Comparison of ENCODE assay signal across 8 cellular contexts in genomic region chr15:32615051-32615870, GRCh38. TPM values are rescaled to one million over a fixed set of nuclear protein-coding genes. Genes with fewer than 3 reads are reported as not detected.
A peak's percentile ranks its signal among the peaks of the same experiment; 100 is the strongest.
DNase-seq lines count a peak whose midpoint lies in the region; ATAC-seq and TF ChIP-seq lines count a peak whose summit lies in the region.
"Not testable (repeated sequence)": the region's sequence is repeated elsewhere in the genome, so short reads cannot be mapped to it uniquely, and the experiment has no call there.

ARHGAP11A (plus strand) TSS chr15:32615504; CDS start chr15:32616212, 708 bp downstream.

- H3K27ac ChIP-seq in VCaP (peak within 1 kb of the TSS; percentile 63), neutrophil (peak within 1 kb of the TSS; percentile 84)

- H3K36me3 Mint-ChIP-seq in Calu3 (ENCODE audit: insufficient read depth, unreplicated experiment), result peaks cover 22% of the 10 kb centered on the region

- H3K9me3 Mint-ChIP-seq in Calu3 (ENCODE audit: low read depth, unreplicated experiment), result not testable (repeated sequence)

- not testable (repeated sequence) for H3K4me1 ChIP-seq in neutrophil (ENCODE audit: control insufficient read depth in 1 of 2, insufficient read depth in 1 of 2, low read depth in 1 of 2, low read length in 1 of 2)

- H3K27me3 Mint-ChIP-seq in Calu3 (ENCODE audit: unreplicated experiment), result not testable (repeated sequence)

- in situ Hi-C loops in astrocyte of the spinal cord (cut with HindIII; ENCODE audit: low sequenced_read_pairs), result not testable (repeated sequence)

- DNase-seq in Calu3 (peak; percentile 61), astrocyte of the spinal cord (ENCODE audit: low read depth, low spot score) (peak; percentile 96), cardiac septum (ENCODE audit: low spot score) (peak; percentile 90)
- DNase-seq in stimulated activated CD8-positive, alpha-beta memory T cell treated with anti-CD3 and anti-CD28 coated beads, Interleukin-7, amount 100 ng/mL, for 4 hours (ENCODE audit: low read depth in 2 of 2), result peak; percentile 69 to 74

- intact Hi-C loops in Calu3 (cut with micrococcal nuclease; ENCODE audit: unreplicated experiment); cardiac septum (cut with DNase I): not testable (repeated sequence)

- H3K27me3 ChIP-seq in neutrophil, result not testable (repeated sequence)

- ATAC-seq in GM21447 (IDR thresholded peaks at IDR 0.05; ENCODE audit: unreplicated experiment), result peak; percentile 83
- ATAC-seq in HG03558 (IDR thresholded peaks at IDR 0.05; ENCODE audit: extremely low read depth, unreplicated experiment), result peak; percentile 29

- not testable (repeated sequence) for H3K9me3 ChIP-seq in neutrophil

- H3K4me1 Mint-ChIP-seq in Calu3 (ENCODE audit: low read depth, unreplicated experiment), result not testable (repeated sequence)

- CTCF ChIA-PET in Calu3 (lab: Charles Lee), result not testable (repeated sequence)

- BruUV-seq in Calu3 (replicated peaks; lab: Mats Ljungman, UMichigan), result not testable (repeated sequence)

- peak within 1 kb of the TSS; percentile 96 for H3K4me3 Mint-ChIP-seq in Calu3 (ENCODE audit: low read depth, unreplicated experiment)

- H3K36me3 ChIP-seq in neutrophil, result not testable (repeated sequence)

- H3K4me3 ChIP-seq in astrocyte of the spinal cord (ENCODE audit: low read depth, low read length) (peak within 1 kb of the TSS; percentile 67), neutrophil (ENCODE audit: low read depth in 1 of 2, low read length in 1 of 2) (peak within 1 kb of the TSS; percentile 66 to 74)

- H3K27ac Mint-ChIP-seq in Calu3 (ENCODE audit: unreplicated experiment), result peak within 1 kb of the TSS; percentile 70

- not testable (repeated sequence) for TF ChIP-seq CTCF in Calu3 (IDR thresholded peaks at IDR 0.05; ENCODE audit: unreplicated experiment); VCaP (conservative IDR thresholded peaks at IDR 0.05); astrocyte of the spinal cord (IDR thresholded peaks at IDR 0.05; ENCODE audit: low read depth, low read length); neutrophil (IDR thresholded peaks at IDR 0.05)

RNA-seq across cellular contexts. Expression of gene ARHGAP11A, which starts in this region (rescaled TPM):
- 28.7 and 32.8 TPM in 2 replicates for total RNA-seq in Calu3 (2022)
- 1.7 TPM for total RNA-seq in cardiac septum

Comparison
In these comparisons a context has a peak if more than half of its experiments do, and no peak if none do; other contexts are left out.
1. Peak in every context shown above with its lines: DNase-seq, ATAC-seq, H3K4me3 ChIP-seq and H3K27ac ChIP-seq.
2. RNA of gene ARHGAP11A (total RNA-seq): 28.7 to 32.8 TPM in Calu3; 1.7 TPM in cardiac septum (single experiment); every median in the first group is over 10 times any median in the second.